ENCODE assay signal across 8 cellular contexts in genomic region chr22:20285706-20286363, GRCh38. TPM values are rescaled to one million over a fixed set of nuclear protein-coding genes. Genes with fewer than 3 reads are reported as not detected.
DNase-seq lines count a peak whose midpoint lies in the region; FAIRE-seq and TF ChIP-seq lines count a peak whose summit lies in the region.
"Not testable (repeated sequence)": the region's sequence is repeated elsewhere in the genome, so short reads cannot be mapped to it uniquely, and the experiment has no call there.

No MANE protein-coding gene starts in this region.

- not testable (repeated sequence) for H3K27ac ChIP-seq in SJSA1; small intestine (ENCODE audit: low read depth in 1 of 2, low read length in 1 of 2)

- not testable (repeated sequence) for H3K27me3 ChIP-seq in SJSA1 (replicated peaks); small intestine (ENCODE audit: control insufficient read depth in 2 of 2, insufficient read depth in 2 of 2, low read length in 2 of 2)
- H3K27me3 ChIP-seq in kidney epithelial cell (ENCODE audit: control insufficient read depth, insufficient read depth, low read length): peaks cover 29% of the 10 kb centered on the region

- DNase-seq in G401 (ENCODE audit: low spot score): peak; percentile 76
- peak; percentile 17 for DNase-seq in M059J (ENCODE audit: low read depth)
- DNase-seq in SJSA1 (ENCODE audit: low read depth in 1 of 2, low spot score in 2 of 2): peak; percentile 46 to 82
- peak; percentile 84 for DNase-seq in activated T-cell treated with anti-CD3 and anti-CD28 coated beads, Interleukin-2, amount 50 U/mL, for 24 hours
- DNase-seq in effector CD4-positive, alpha-beta T cell: peak; percentile 77
- DNase-seq in kidney epithelial cell (ENCODE audit: low read depth): not testable (repeated sequence)
- peak; percentile 51 for DNase-seq in small intestine
- DNase-seq in type B pancreatic cell (ENCODE audit: extremely low spot score, unreplicated experiment): peak; percentile 90

- not testable (repeated sequence) for H3K9me3 Mint-ChIP-seq in activated T-cell treated with anti-CD3 and anti-CD28 coated beads, Interleukin-2, amount 50 U/mL, for 24 hours; type B pancreatic cell

- not testable (repeated sequence) for H3K4me1 Mint-ChIP-seq in activated T-cell treated with anti-CD3 and anti-CD28 coated beads, Interleukin-2, amount 50 U/mL, for 24 hours (ENCODE audit: low read depth); type B pancreatic cell (ENCODE audit: unreplicated experiment)

- not testable (repeated sequence) for H3K36me3 ChIP-seq in SJSA1; kidney epithelial cell (ENCODE audit: control insufficient read depth, insufficient read depth, low read length); small intestine (ENCODE audit: control insufficient read depth in 2 of 2, insufficient read depth in 2 of 2, low read length in 2 of 2)

- not testable (repeated sequence) for H3K9me3 ChIP-seq in SJSA1 (replicated peaks); small intestine (ENCODE audit: control insufficient read depth, low read depth)

- 0 to 25% (median 5%) methylated on average over 2 to 9 of the region's 10 CpGs for WGBS in small intestine, 3 donors

- not testable (repeated sequence) for H3K27ac Mint-ChIP-seq in activated T-cell treated with anti-CD3 and anti-CD28 coated beads, Interleukin-2, amount 50 U/mL, for 24 hours; type B pancreatic cell

- not testable (repeated sequence) for H3K27me3 Mint-ChIP-seq in activated T-cell treated with anti-CD3 and anti-CD28 coated beads, Interleukin-2, amount 50 U/mL, for 24 hours; type B pancreatic cell

- not testable (repeated sequence) for H3K4me1 ChIP-seq in SJSA1 (replicated peaks); small intestine (ENCODE audit: control insufficient read depth in 2 of 2, insufficient read depth in 1 of 2, low read depth in 1 of 2, low read length in 1 of 2)

- H3K36me3 Mint-ChIP-seq in activated T-cell treated with anti-CD3 and anti-CD28 coated beads, Interleukin-2, amount 50 U/mL, for 24 hours (ENCODE audit: low read depth); type B pancreatic cell: not testable (repeated sequence)

- in situ Hi-C loops in G401 (cut with HindIII; ENCODE audit: low sequenced_read_pairs): not testable (repeated sequence)

- TF ChIP-seq CTCF in kidney epithelial cell (IDR thresholded peaks at IDR 0.05; ENCODE audit: insufficient read depth, low read length, poor library complexity, severe bottlenecking) (peak; percentile 83), type B pancreatic cell (conservative IDR thresholded peaks at IDR 0.05) (peak; percentile 87)

- H3K4me3 Mint-ChIP-seq in activated T-cell treated with anti-CD3 and anti-CD28 coated beads, Interleukin-2, amount 50 U/mL, for 24 hours; type B pancreatic cell: not testable (repeated sequence)

- H3K4me3 ChIP-seq in SJSA1; kidney epithelial cell (ENCODE audit: low read depth, low read length); small intestine (ENCODE audit: low read depth in 1 of 2, low read length in 2 of 2): not testable (repeated sequence)

- FAIRE-seq in small intestine (lab: Jason Lieb, UNC): not testable (repeated sequence)

RNA-seq across cellular contexts. Expression of gene RTN4R, which starts 17.7 kb away (rescaled TPM):
- total RNA-seq in G401 (2014; rRNA removed; shearing (Covaris generic)): 39.2 and 50.4 TPM in 2 replicates
- 1.7 and 2.4 TPM in 2 replicates for total RNA-seq in M059J (2014; rRNA removed; shearing (Covaris generic))
- 0.05 TPM in 1 of 2 replicates, not detected in the other for total RNA-seq in SJSA1 (2014; rRNA removed; shearing (Covaris generic))
- 18.2 and 22.9 TPM in 2 replicates for total RNA-seq in kidney epithelial cell
- polyA plus RNA-seq in small intestine: 1 to 10 TPM; 2.9 to 4.4 (median 4.3) TPM
- 9.0 and 12.8 TPM in 2 replicates for total RNA-seq in type B pancreatic cell (ENCODE audit: low replicate concordance)

RNA-seq across cellular contexts. Expression of gene DGCR6L, which starts 34.0 kb away (rescaled TPM):
- 54.1 and 59.2 TPM in 2 replicates for total RNA-seq in G401 (2014; rRNA removed; shearing (Covaris generic))
- 52.1 and 52.2 TPM in 2 replicates for total RNA-seq in M059J (2014; rRNA removed; shearing (Covaris generic))
- total RNA-seq in SJSA1 (2014; rRNA removed; shearing (Covaris generic)): 93.1 and 101 TPM in 2 replicates
- total RNA-seq in kidney epithelial cell (83.5 and 100 TPM in 2 replicates), type B pancreatic cell (ENCODE audit: low replicate concordance) (35.9 and 46.6 TPM in 2 replicates)
- 10 to 100 TPM; 47.2 to 80.1 (median 58.1) TPM for polyA plus RNA-seq in small intestine
